Comparison of ENCODE assay signal across 6 cellular contexts in the genomic region with DNA sequence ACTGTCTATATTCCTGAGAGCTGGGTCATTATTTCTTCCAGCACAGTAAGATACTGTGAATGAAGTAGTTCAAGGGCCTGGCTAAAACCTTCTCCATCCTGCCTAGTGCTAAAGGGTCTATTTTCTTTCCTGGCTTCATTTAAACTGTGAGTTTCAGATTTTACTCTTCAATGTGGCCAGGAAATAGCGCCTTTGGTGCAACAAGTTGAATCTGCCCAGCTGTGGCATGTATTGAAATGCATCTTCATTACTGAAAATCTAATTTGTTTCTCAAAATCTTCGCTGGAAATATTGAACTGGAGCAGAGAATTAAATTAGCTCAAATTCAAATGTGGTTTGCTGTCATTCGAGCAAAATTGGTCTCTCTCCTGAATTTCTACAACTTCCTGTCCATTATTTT.
"Had no signal": no experiment of that assay in that cellular context is flagged by ENCODE, and none has a peak within 500 bp of the region (broad histone marks: within the 10 kb centered on the region; RNA-seq: fewer than 3 reads in every experiment).

No MANE protein-coding gene starts in this region.

- H3K27ac Mint-ChIP-seq: GM23338, HFFc6, IgD-negative memory B cell had no signal

- H3K36me3 Mint-ChIP-seq: IgD-negative memory B cell had no signal

- H3K27ac ChIP-seq: HL-60 had no signal

- H3K4me1 Mint-ChIP-seq: GM23338, H9 had no signal

- H3K9me3 Mint-ChIP-seq: HFFc6, IgD-negative memory B cell had no signal

- H3K4me3 Mint-ChIP-seq: GM23338, H9, HFFc6, IgD-negative memory B cell had no signal

- H3K4me3 ChIP-seq: GM23338 had no signal

- DNase-seq: HCEC 1CT, HFFc6 had no signal
